In genomic region chr15:65409284-65409631, GRCh38 we compare ENCODE assay signal across 11 cellular contexts. TPM values are rescaled to one million over a fixed set of nuclear protein-coding genes. Genes with fewer than 3 reads are reported as not detected.
DNase-seq lines count a peak whose midpoint lies in the region; ATAC-seq, FAIRE-seq and TF ChIP-seq lines count a peak whose summit lies in the region.
"Had no signal": no experiment of that assay in that cellular context is flagged by ENCODE, and none has a peak within 500 bp of the region (broad histone marks: within the 10 kb centered on the region; RNA-seq: fewer than 3 reads in every experiment).

No MANE protein-coding gene starts in this region.

- no peaks in the 10 kb centered on the region for H3K79me2 ChIP-seq in ACC112 (ENCODE audit: control insufficient read depth, insufficient read depth, low read length, unreplicated experiment)

- ATAC-seq in GM21423 (IDR thresholded peaks at IDR 0.05; ENCODE audit: unreplicated experiment) (peak; percentile 52), GM19455 (IDR thresholded peaks at IDR 0.05; ENCODE audit: unreplicated experiment) (no peak)

- TF ChIP-seq CTCF in fibroblast of villous mesenchyme (IDR thresholded peaks at IDR 0.05; ENCODE audit: insufficient read depth, low read depth, low read length) (no peak), WERI-Rb-1 (IDR thresholded peaks at IDR 0.05; ENCODE audit: low read depth, low read length) (no peak)

- H3K4me1 ChIP-seq in ACC112 (ENCODE audit: control insufficient read depth, insufficient read depth, low read length, unreplicated experiment) = peaks cover 4% of the 10 kb centered on the region
- H3K4me1 ChIP-seq: sigmoid colon, uterus had no signal

- H3K27ac ChIP-seq in ACC112 (ENCODE audit: low read depth, low read length) (peak overlapping the region; percentile 55), WERI-Rb-1 (no peak overlapping the region)
- H3K27ac ChIP-seq: sigmoid colon, uterus had no signal

- H2AFZ ChIP-seq in ACC112 (ENCODE audit: low read length, unreplicated experiment) = no peak overlapping the region

- FAIRE-seq in RCC 7860 (lab: Jason Lieb, UNC) = peak; percentile 95

- H3K9me3 ChIP-seq in WERI-Rb-1 (ENCODE audit: severe bottlenecking) = no peaks in the 10 kb centered on the region
- H3K9me3 ChIP-seq: sigmoid colon, uterus had no signal

- H3K27me3 ChIP-seq in ACC112 (ENCODE audit: insufficient read depth, low read length) (peaks cover 12% of the 10 kb centered on the region; the same call in 1 of the 2 replicates), WERI-Rb-1 (ENCODE audit: insufficient read depth, low read depth, severe bottlenecking) (no peaks in the 10 kb centered on the region)
- H3K27me3 ChIP-seq: sigmoid colon, uterus had no signal

- DNase-seq in RCC 7860 (ENCODE audit: low spot score) (peak; percentile 97), fibroblast of villous mesenchyme (ENCODE audit: low read depth) (peak; percentile 95), WERI-Rb-1 (no peak), NCI-H82 (lab: John Stamatoyannopoulos, UW) (no peak), NCI-H774 (lab: John Stamatoyannopoulos, UW) (no peak)
- DNase-seq: sigmoid colon, uterus had no signal

- H3K4me3 ChIP-seq in ACC112 (ENCODE audit: low read depth, low read length) (no peak overlapping the region), fibroblast of villous mesenchyme (ENCODE audit: low read depth, low read length) (no peak overlapping the region), WERI-Rb-1 (ENCODE audit: low read depth, low read length) (no peak overlapping the region)
- H3K4me3 ChIP-seq: sigmoid colon, uterus had no signal

- no peaks in the 10 kb centered on the region for H3K36me3 ChIP-seq in ACC112 (ENCODE audit: insufficient read depth, low read length)
- H3K36me3 ChIP-seq in WERI-Rb-1 = no peaks in the 10 kb centered on the region; the same call in none of the 2 replicates
- H3K36me3 ChIP-seq: sigmoid colon, uterus had no signal

RNA-seq across cellular contexts. Expression of gene IGDCC4, which starts 13.5 kb away (rescaled TPM):
- 2.9 and 3.0 TPM in 2 replicates for total RNA-seq in fibroblast of villous mesenchyme

RNA-seq across cellular contexts. Expression of gene IGDCC3, which starts 31.5 kb away (rescaled TPM):
- total RNA-seq in fibroblast of villous mesenchyme = under 0.01 TPM in 2 replicates
- total RNA-seq: NCI-H460 had no signal

Comparison
In these comparisons a context has a peak if more than half of its experiments do, and no peak if none do; other contexts are left out.
1. DNase-seq: peak in RCC 7860 (single experiment) and fibroblast of villous mesenchyme (single experiment); none in WERI-Rb-1 (single experiment), NCI-H82 (single experiment) and NCI-H774 (single experiment).